ENCODE assay signal across 8 cellular contexts in the genomic region with DNA sequence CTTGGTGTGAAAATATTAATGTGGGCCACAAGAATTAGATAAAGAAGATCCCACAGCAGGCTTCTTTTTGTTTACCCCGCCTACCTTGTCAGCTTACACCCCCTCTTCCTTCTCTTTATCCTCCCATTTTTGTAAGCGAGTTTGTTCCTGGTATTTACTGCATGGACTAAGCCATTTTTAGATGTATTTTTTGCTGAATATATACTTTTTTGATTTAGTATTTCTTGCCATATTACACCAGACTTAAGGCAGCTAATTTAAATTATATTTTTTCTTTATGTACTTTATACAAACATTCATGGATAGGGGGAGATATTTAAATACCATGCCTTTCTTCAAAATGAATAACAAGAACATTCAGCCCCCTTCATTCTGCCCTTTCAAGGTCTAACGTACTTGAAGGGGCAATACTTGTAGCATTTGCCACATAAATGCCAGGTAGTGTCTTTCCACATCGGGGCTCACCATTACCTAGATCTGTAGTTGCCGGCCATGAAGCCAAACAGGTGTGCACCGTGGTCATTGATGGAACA.
DNase-seq lines count a peak whose midpoint lies in the region; ATAC-seq and TF ChIP-seq lines count a peak whose summit lies in the region.

No MANE protein-coding gene starts in this region.

- RAD21 ChIA-PET in HCT116 (lab: Charles Lee; ENCODE audit: low non-redundant PET in 1 of 2, low total read pairs in 2 of 2, uncharacterized antibody in 2 of 2, unreplicated experiment in 2 of 2): no interaction called here

- ATAC-seq in HCT116 (no peak), gastroesophageal sphincter (no peak), GM19395 (IDR thresholded peaks at IDR 0.05; ENCODE audit: unreplicated experiment) (no peak)

- no peaks in the 10 kb centered on the region for H3K9me2 ChIP-seq in HCT116 (ENCODE audit: insufficient read depth)

- H3K9ac ChIP-seq in HCT116 (ENCODE audit: low read length): no peak overlapping the region

- H3K4me3 ChIP-seq in HCT116 (replicated peaks in 1 of 2; ENCODE audit: low read depth in 1 of 2, low read length in 2 of 2) (peak overlapping the region; percentile 34 to 53), gastroesophageal sphincter (peak overlapping the region; percentile 55 to 71), skin epidermis (peak overlapping the region; percentile 34 to 64 (median 55))

- H3K9me3 ChIP-seq in HCT116 (ENCODE audit: control insufficient read depth in 1 of 2, insufficient read depth in 1 of 2, low read depth in 1 of 2, low read length in 2 of 2): no peaks in the 10 kb centered on the region
- H3K9me3 ChIP-seq in gastroesophageal sphincter: no peaks in the 10 kb centered on the region

- intact Hi-C loops in HCT116 (cut with micrococcal nuclease): loop anchor here (5.0 kb wide), 1 partner anchor 204 kb away; no protein-coding TSS in a partner anchor

- TF ChIP-seq RAD21 in HCT116 (IDR thresholded peaks at IDR 0.05; ENCODE audit: low read depth): no peak

- H3K79me2 ChIP-seq in HCT116 (ENCODE audit: insufficient read depth, low read length): no peaks in the 10 kb centered on the region

- H4K20me1 ChIP-seq in HCT116 (ENCODE audit: insufficient read depth): no peaks in the 10 kb centered on the region

- H3K4me1 ChIP-seq in HCT116 (ENCODE audit: control insufficient read depth in 1 of 2, insufficient read depth in 2 of 2, low read length in 2 of 2) (peaks cover 4 to 17% of the 10 kb centered on the region in 2 experiments), gastroesophageal sphincter (peaks cover 8 to 48% (median 11%) of the 10 kb centered on the region in 3 donors)

- peak overlapping the region; percentile 83 for H3K4me2 ChIP-seq in HCT116 (ENCODE audit: low read length)

- H3K36me3 ChIP-seq in HCT116 (ENCODE audit: control insufficient read depth in 1 of 2, insufficient read depth in 2 of 2, low read length in 2 of 2): no peaks in the 10 kb centered on the region
- no peaks in the 10 kb centered on the region for H3K36me3 ChIP-seq in gastroesophageal sphincter

- DNase-seq in HCT116 (ENCODE audit: low read depth, low spot score) (no peak), SW 1271 (lab: John Stamatoyannopoulos, UW) (no peak), NCI-H1930 (lab: John Stamatoyannopoulos, UW) (no peak)
- no peak for DNase-seq in effector CD8-positive, alpha-beta T cell (lab: John Stamatoyannopoulos, UW)

- TF ChIP-seq CTCF in HCT116 (IDR thresholded peaks at IDR 0.05 in 2 of 3, conservative IDR thresholded peaks at IDR 0.05 in 1 of 3; ENCODE audit: borderline replicate concordance in 1 of 3, insufficient read depth in 1 of 3, low read depth in 2 of 3, low read length in 2 of 3): no peak
- TF ChIP-seq CTCF in VCaP (conservative IDR thresholded peaks at IDR 0.05): no peak
- no peak for TF ChIP-seq CTCF in gastroesophageal sphincter (IDR thresholded peaks at IDR 0.05)

- CTCF ChIA-PET in HCT116 (lab: Charles Lee): no interaction called here

- POLR2A ChIA-PET in HCT116 (lab: Charles Lee): no interaction called here

- WGBS in gastroesophageal sphincter (ENCODE audit: low coverage in 1 of 2), 2 donors: 13 to 33% methylated on average over 3 to 6 of the region's 6 CpGs

- TF ChIP-seq EP300 in gastroesophageal sphincter (IDR thresholded peaks at IDR 0.05): no peak

- H3K27me3 ChIP-seq in HCT116 (ENCODE audit: insufficient read depth, low read length) (peaks cover 63% of the 10 kb centered on the region), gastroesophageal sphincter (no peaks in the 10 kb centered on the region)

- H2AFZ ChIP-seq in HCT116 (ENCODE audit: low read depth, low read length, poor library complexity, severe bottlenecking): peak overlapping the region; percentile 68

- TF ChIP-seq POLR2A in HCT116 (IDR thresholded peaks at IDR 0.05; ENCODE audit: borderline replicate concordance, extremely low read depth, insufficient read depth, insufficient read length) (no peak), gastroesophageal sphincter (IDR thresholded peaks at IDR 0.05) (no peak)

- no TSS peak for BruUV-seq in HCT116 (replicated peaks; lab: Mats Ljungman, UMichigan)

- H3K27ac ChIP-seq in HCT116 (ENCODE audit: low read depth, low read length) (no peak overlapping the region), VCaP (peak overlapping the region; percentile 94), gastroesophageal sphincter (peak overlapping the region; percentile 79 to 94 (median 90)), skin epidermis (peak overlapping the region in 20 of 21 experiments; percentile 71 to 94 (median 90))

TF ChIP-seq in HCT116, 20 proteins besides CTCF, POLR2A, EP300 and RAD21:
- TF ChIP-seq EZH2phosphoT487 (IDR thresholded peaks at IDR 0.05; ENCODE audit: borderline replicate concordance): no peak
